In genomic region chr15:85047271-85047948, GRCh38 we compare ENCODE assay signal across 8 cellular contexts.
DNase-seq lines count a peak whose midpoint lies in the region; ATAC-seq, FAIRE-seq and TF ChIP-seq lines count a peak whose summit lies in the region.
"Had no signal": no experiment of that assay in that cellular context is flagged by ENCODE, and none has a peak within 500 bp of the region (broad histone marks: within the 10 kb centered on the region; RNA-seq: fewer than 3 reads in every experiment).

No MANE protein-coding gene starts in this region.

- peak; percentile 48 for ATAC-seq in GM21786 (IDR thresholded peaks at IDR 0.05; ENCODE audit: unreplicated experiment)

- no peaks in the 10 kb centered on the region for H3K36me3 Mint-ChIP-seq in activated CD4-positive, alpha-beta T cell treated with anti-CD3 and anti-CD28 coated beads, Interleukin-2, amount 10 ng/mL, durations not matched to agents 7 days and 5 days (ENCODE audit: low read depth)

- POLR2A ChIA-PET in activated CD4-positive, alpha-beta T cell treated with anti-CD3 and anti-CD28 coated beads, Interleukin-2, amount 10 ng/mL, durations not matched to agents 7 days and 5 days (lab: Charles Lee), result no interaction called here

- peaks cover 11% of the 10 kb centered on the region for H3K79me2 ChIP-seq in parathyroid adenoma

- H3K9me3 ChIP-seq in parathyroid adenoma (ENCODE audit: control insufficient read depth, low read length) (no peaks in the 10 kb centered on the region), ascending aorta (no peaks in the 10 kb centered on the region)

- no peaks in the 10 kb centered on the region for H3K27me3 Mint-ChIP-seq in activated CD4-positive, alpha-beta T cell treated with anti-CD3 and anti-CD28 coated beads, Interleukin-2, amount 10 ng/mL, durations not matched to agents 7 days and 5 days

- intact Hi-C loops in ascending aorta (cut with DNase I), result loop anchor here (10.0 kb wide), 1 partner anchor 183 kb away; no protein-coding TSS in a partner anchor
- intact Hi-C loops in posterior cingulate gyrus (cut with DNase I), result loop anchor here (10.0 kb wide), 1 partner anchor 67 kb away; no protein-coding TSS in a partner anchor

- TF ChIP-seq CTCF in parathyroid adenoma (IDR thresholded peaks at IDR 0.05) (no peak), ascending aorta (IDR thresholded peaks at IDR 0.05) (no peak)

- CTCF ChIA-PET in activated CD4-positive, alpha-beta T cell treated with anti-CD3 and anti-CD28 coated beads, Interleukin-2, amount 10 ng/mL, durations not matched to agents 7 days and 5 days (lab: Charles Lee), result no interaction called here

- H3K27ac Mint-ChIP-seq in activated CD4-positive, alpha-beta T cell treated with anti-CD3 and anti-CD28 coated beads, Interleukin-2, amount 10 ng/mL, durations not matched to agents 7 days and 5 days, result no peak overlapping the region

- H3K9ac ChIP-seq in parathyroid adenoma, result no peak overlapping the region

- H3K27me3 ChIP-seq in parathyroid adenoma (ENCODE audit: control insufficient read depth, insufficient read depth, low read length) (no peaks in the 10 kb centered on the region), ascending aorta (no peaks in the 10 kb centered on the region)

- DNase-seq in RCC 7860 (ENCODE audit: low spot score) (peak; percentile 63), fibroblast of gingiva (ENCODE audit: low read depth) (peak; percentile 78), ascending aorta (ENCODE audit: low spot score in 2 of 2) (no peak), posterior cingulate gyrus (no peak)
- no peak for DNase-seq in activated CD4-positive, alpha-beta T cell treated with anti-CD3 and anti-CD28 coated beads, Interleukin-2, amount 10 ng/mL, durations not matched to agents 7 days and 5 days

- FAIRE-seq in RCC 7860 (lab: Jason Lieb, UNC), result peak; percentile 23

- no peaks in the 10 kb centered on the region for H3K4me1 ChIP-seq in parathyroid adenoma
- peaks cover 0 to 2% of the 10 kb centered on the region in 2 donors for H3K4me1 ChIP-seq in ascending aorta

- H3K4me3 ChIP-seq in parathyroid adenoma (ENCODE audit: low read depth, low read length), result no peak overlapping the region
- H3K4me3 ChIP-seq in ascending aorta, result no peak overlapping the region
- H3K4me3 ChIP-seq: skin epidermis had no signal

- peaks cover 23% of the 10 kb centered on the region for H3K4me1 Mint-ChIP-seq in activated CD4-positive, alpha-beta T cell treated with anti-CD3 and anti-CD28 coated beads, Interleukin-2, amount 10 ng/mL, durations not matched to agents 7 days and 5 days

- peak overlapping the region; percentile 59 for H3K27ac ChIP-seq in parathyroid adenoma
- no peak overlapping the region for H3K27ac ChIP-seq in ascending aorta

- no peak overlapping the region for H3K4me2 ChIP-seq in parathyroid adenoma (ENCODE audit: low read length)

- H3K36me3 ChIP-seq in parathyroid adenoma (ENCODE audit: control insufficient read depth, insufficient read depth, low read length), result no peaks in the 10 kb centered on the region
- H3K36me3 ChIP-seq in ascending aorta, result no peaks in the 10 kb centered on the region

- no peak overlapping the region for H3K4me3 Mint-ChIP-seq in activated CD4-positive, alpha-beta T cell treated with anti-CD3 and anti-CD28 coated beads, Interleukin-2, amount 10 ng/mL, durations not matched to agents 7 days and 5 days

- no peaks in the 10 kb centered on the region for H3K9me3 Mint-ChIP-seq in activated CD4-positive, alpha-beta T cell treated with anti-CD3 and anti-CD28 coated beads, Interleukin-2, amount 10 ng/mL, durations not matched to agents 7 days and 5 days

- no peak overlapping the region for H2AFZ ChIP-seq in parathyroid adenoma

Comparison
In these comparisons a context has a peak if more than half of its experiments do, and no peak if none do; other contexts are left out.
1. DNase-seq: peak in RCC 7860 (single experiment) and fibroblast of gingiva (single experiment); none in ascending aorta (0 of 2), activated CD4-positive, alpha-beta T cell treated with anti-CD3 and anti-CD28 coated beads, Interleukin-2, amount 10 ng/mL, durations not matched to agents 7 days and 5 days (single experiment) and posterior cingulate gyrus (0 of 10).